Comparison of ENCODE assay signal across 18 cellular contexts in genomic region chr11:80533463-80533862, GRCh38.
"Had no signal": no experiment of that assay in that cellular context is flagged by ENCODE, and none has a peak within 500 bp of the region (broad histone marks: within the 10 kb centered on the region; RNA-seq: fewer than 3 reads in every experiment).

No MANE protein-coding gene starts in this region.

- ATAC-seq: foreskin keratinocyte; gastroesophageal sphincter; left lung; left ventricle myocardium superior; naive thymus-derived CD4-positive, alpha-beta T cell had no signal

- FAIRE-seq: colon, endothelial cell of umbilical vein, frontal cortex, islet of Langerhans, keratinocyte had no signal

- DNase-seq: cortex of kidney; effector CD4-positive, alpha-beta T cell; effector memory CD4-positive, alpha-beta T cell; foreskin keratinocyte; heart left ventricle; hippocampal formation; left ventricle myocardium superior; lower lobe of right lung; mesenchymal stem cell; naive thymus-derived CD4-positive, alpha-beta T cell had no signal

- H3K4me3 ChIP-seq: esophagus muscularis mucosa, gastroesophageal sphincter, heart left ventricle, left lung, lower lobe of right lung had no signal

- H3K9me3 ChIP-seq: lower lobe of right lung had no signal

- H3K4me1 ChIP-seq: esophagus muscularis mucosa, foreskin keratinocyte, gastroesophageal sphincter, heart left ventricle, left lung, lower lobe of right lung had no signal

- H3K36me3 ChIP-seq: esophagus muscularis mucosa, gastroesophageal sphincter, heart left ventricle, left lung, lower lobe of right lung had no signal

- H3K27ac ChIP-seq: esophagus muscularis mucosa, foreskin keratinocyte, gastroesophageal sphincter, heart left ventricle, left lung, lower lobe of right lung had no signal

- H3K27me3 ChIP-seq: esophagus muscularis mucosa, foreskin keratinocyte, gastroesophageal sphincter, heart left ventricle, left lung had no signal
